In genomic region chr11:6574816-6575715, GRCh38 we compare ENCODE assay signal across 15 cellular contexts. TPM values are rescaled to one million over a fixed set of nuclear protein-coding genes. Genes with fewer than 3 reads are reported as not detected.
DNase-seq lines count a peak whose midpoint lies in the region; ATAC-seq lines count a peak whose summit lies in the region.
"Had no signal": no experiment of that assay in that cellular context is flagged by ENCODE, and none has a peak within 500 bp of the region (broad histone marks: within the 10 kb centered on the region; RNA-seq: fewer than 3 reads in every experiment).

No MANE protein-coding gene starts in this region.

- H3K27ac ChIP-seq in angular gyrus (ENCODE audit: low read depth, low read length) (peak overlapping the region; percentile 34), layer of hippocampus (ENCODE audit: low read depth, low read length) (peak overlapping the region; percentile 12), stomach smooth muscle (ENCODE audit: low read length) (peak overlapping the region; percentile 90)
- H3K27ac ChIP-seq: C4-2B had no signal

- H3K4me1 ChIP-seq in stomach smooth muscle (ENCODE audit: control insufficient read depth, insufficient read depth, low read length): peaks cover 35% of the 10 kb centered on the region

- H3K9ac ChIP-seq in stomach smooth muscle (ENCODE audit: low read length in 2 of 2): no peak overlapping the region

- H3K27me3 ChIP-seq in layer of hippocampus (ENCODE audit: control insufficient read depth, insufficient read depth, low read length) (no peaks in the 10 kb centered on the region), stomach smooth muscle (ENCODE audit: control insufficient read depth in 1 of 2, insufficient read depth in 2 of 2, low read length in 2 of 2) (no peaks in the 10 kb centered on the region)

- ATAC-seq in GM19395 (IDR thresholded peaks at IDR 0.05; ENCODE audit: unreplicated experiment): no peak
- ATAC-seq: HepG2 had no signal

- no peaks in the 10 kb centered on the region for H3K36me3 ChIP-seq in stomach smooth muscle (ENCODE audit: control insufficient read depth in 2 of 2, insufficient read depth in 2 of 2, low read length in 2 of 2)

- no peak overlapping the region for H3K4me3 ChIP-seq in stomach smooth muscle (ENCODE audit: low read length in 2 of 2)

- peak; percentile 82 for DNase-seq in SK-MEL-5 (ENCODE audit: low read depth, low spot score)
- no peak for DNase-seq in NCI-H2029 treated with DMSO at 0.1 percent for 48 hours (lab: John Stamatoyannopoulos, UW)
- no peak for DNase-seq in T1000 (lab: John Stamatoyannopoulos, UW)
- DNase-seq: COR-L47, DMS153, KG1, NCI-H1048, NCI-H1436 treated with DMSO at 0.1 percent for 48 hours, NCI-H510A treated with DMSO at 0.1 percent for 48 hours had no signal

- no peaks in the 10 kb centered on the region for H3K9me3 ChIP-seq in stomach smooth muscle (ENCODE audit: control insufficient read depth in 2 of 2, low read length in 2 of 2)

- in situ Hi-C loops in SK-MEL-5 (cut with HindIII; ENCODE audit: low pct_unique_long_range_greater_than_20kb, low sequenced_read_pairs): no loop called here

RNA-seq across cellular contexts. Expression of gene RRP8, which starts 28.4 kb away (rescaled TPM):
- total RNA-seq in SK-MEL-5 (2014; rRNA removed; shearing (Covaris generic)): 32.5 and 35.5 TPM in 2 replicates
- 19.4 and 27.5 TPM in 2 replicates for polyA plus RNA-seq in SK-MEL-5 (2015; cell fraction: cytosol; rRNA removed)
- 20.0 and 37.4 TPM in 2 replicates for polyA plus RNA-seq in SK-MEL-5 (2015; cell fraction: nucleus; rRNA removed)

RNA-seq across cellular contexts. Expression of gene ILK, which starts 28.5 kb away (rescaled TPM):
- total RNA-seq in SK-MEL-5 (2014; rRNA removed; shearing (Covaris generic)): 106 and 111 TPM in 2 replicates
- 112 and 118 TPM in 2 replicates for polyA plus RNA-seq in SK-MEL-5 (2015; cell fraction: cytosol; rRNA removed)
- polyA plus RNA-seq in SK-MEL-5 (2015; cell fraction: nucleus; rRNA removed): 109 and 131 TPM in 2 replicates

RNA-seq across cellular contexts. Expression of gene TAF10, which starts 37.0 kb away (rescaled TPM):
- total RNA-seq in SK-MEL-5 (2014; rRNA removed; shearing (Covaris generic)): 122 and 129 TPM in 2 replicates
- 89.1 and 132 TPM in 2 replicates for polyA plus RNA-seq in SK-MEL-5 (2015; cell fraction: cytosol; rRNA removed)
- polyA plus RNA-seq in SK-MEL-5 (2015; cell fraction: nucleus; rRNA removed): 113 and 137 TPM in 2 replicates

RNA-seq across cellular contexts. Expression of gene TPP1, which starts 44.2 kb away (rescaled TPM):
- total RNA-seq in SK-MEL-5 (2014; rRNA removed; shearing (Covaris generic)): 84.3 and 91.7 TPM in 2 replicates
- polyA plus RNA-seq in SK-MEL-5 (2015; cell fraction: cytosol; rRNA removed): 712 and 729 TPM in 2 replicates
- 352 and 406 TPM in 2 replicates for polyA plus RNA-seq in SK-MEL-5 (2015; cell fraction: nucleus; rRNA removed)

Comparison
In these comparisons a context has a peak if more than half of its experiments do, and no peak if none do; other contexts are left out.
1. H3K27ac ChIP-seq: peak in every context shown above with its lines; median percentile 90 in stomach smooth muscle; 34 in angular gyrus; 12 in layer of hippocampus.